Comparison of ENCODE assay signal across 21 cellular contexts in genomic region chr5:78824826-78825225, GRCh38.
A peak's percentile ranks its signal among the peaks of the same experiment; 100 is the strongest.
DNase-seq lines count a peak whose midpoint lies in the region; ATAC-seq and TF ChIP-seq lines count a peak whose summit lies in the region.
"Had no signal": no experiment of that assay in that cellular context is flagged by ENCODE, and none has a peak within 500 bp of the region (broad histone marks: within the 10 kb centered on the region; RNA-seq: fewer than 3 reads in every experiment).

No MANE protein-coding gene starts in this region.

- peak; percentile 59 to 67 for ATAC-seq in right cardiac atrium
- ATAC-seq in GM21528 (IDR thresholded peaks at IDR 0.05; ENCODE audit: low FRiP score, unreplicated experiment): no peak
- ATAC-seq: activated CD8-positive, alpha-beta T cell treated with anti-CD3 and anti-CD28 coated beads for 36 hours; activated T-cell treated with anti-CD3 and anti-CD28 coated beads, Interleukin-2, amount 50 U/mL, for 4 hours had no signal

- no peak overlapping the region for H3K9ac ChIP-seq in KMS-11
- H3K9ac ChIP-seq: BLaER1 treated with 17β-estradiol and CSF1 and Interleukin-3, amounts not matched to agents 10 nM and 100 nM had no signal

- H3K4me3 ChIP-seq in KMS-11 (IDR thresholded peaks at IDR 0.05; ENCODE audit: insufficient read depth, low read depth, low read length) (no peak overlapping the region), astrocyte of the spinal cord (ENCODE audit: low read depth, low read length) (no peak overlapping the region), right cardiac atrium (ENCODE audit: low read length) (no peak overlapping the region), tibial artery (no peak overlapping the region), testis (no peak overlapping the region)
- H3K4me3 ChIP-seq: BLaER1 treated with 17β-estradiol and CSF1 and Interleukin-3, amounts not matched to agents 10 nM and 100 nM had no signal

- no peaks in the 10 kb centered on the region for H3K27me3 ChIP-seq in KMS-11 (ENCODE audit: insufficient read depth, low read depth)
- H3K27me3 ChIP-seq in right cardiac atrium (ENCODE audit: control insufficient read depth, insufficient read depth): no peaks in the 10 kb centered on the region
- H3K27me3 ChIP-seq in tibial artery: no peaks in the 10 kb centered on the region
- no peaks in the 10 kb centered on the region for H3K27me3 ChIP-seq in testis
- H3K27me3 ChIP-seq: BLaER1 treated with 17β-estradiol and CSF1 and Interleukin-3, amounts not matched to agents 10 nM and 100 nM had no signal

- intact Hi-C loops in right cardiac atrium (cut with DNase I): no loop called here
- intact Hi-C loops in tibial artery (cut with DNase I; ENCODE audit: low total_unique reads): no loop called here
- intact Hi-C loops in testis (cut with DNase I; ENCODE audit: low total_unique reads): no loop called here

- WGBS in right cardiac atrium: 38% methylated on average over 2 of the region's 2 CpGs
- WGBS in testis, 2 donors: 42 to 50% methylated on average over 2 of the region's 2 CpGs

- H3K27ac ChIP-seq in KMS-11 (peak overlapping the region; percentile 6; the same call in 1 of the 2 replicates), right cardiac atrium (ENCODE audit: low read length) (no peak overlapping the region), tibial artery (peak overlapping the region; percentile 46 to 49), testis (no peak overlapping the region)
- H3K27ac ChIP-seq: BLaER1 treated with 17β-estradiol and CSF1 and Interleukin-3, amounts not matched to agents 10 nM and 100 nM; VCaP had no signal

- H4K20me1 ChIP-seq in KMS-11 (ENCODE audit: insufficient read depth): no peaks in the 10 kb centered on the region
- H4K20me1 ChIP-seq: BLaER1 treated with 17β-estradiol and CSF1 and Interleukin-3, amounts not matched to agents 10 nM and 100 nM had no signal

- H3K4me2 ChIP-seq in KMS-11: peak overlapping the region; percentile 12; the same call in 1 of the 2 replicates

- H2AFZ ChIP-seq in KMS-11 (ENCODE audit: low read depth): no peak overlapping the region

- no peak for TF ChIP-seq CTCF in KMS-11 (conservative IDR thresholded peaks at IDR 0.05; ENCODE audit: low read depth, low read length)
- TF ChIP-seq CTCF in astrocyte of the spinal cord (IDR thresholded peaks at IDR 0.05; ENCODE audit: low read depth, low read length): no peak
- TF ChIP-seq CTCF in tibial artery (IDR thresholded peaks at IDR 0.05): no peak
- TF ChIP-seq CTCF in testis (IDR thresholded peaks at IDR 0.05): no peak

- DNase-seq in astrocyte of the spinal cord (ENCODE audit: low read depth, low spot score) (peak; percentile 53), right cardiac atrium (no peak), tibial artery (no peak), testis (no peak), NCI-H1105 (lab: John Stamatoyannopoulos, UW) (no peak)
- DNase-seq: activated CD8-positive, alpha-beta T cell treated with anti-CD3 and anti-CD28 coated beads for 36 hours; activated naive CD8-positive, alpha-beta T cell treated with anti-CD3 and anti-CD28 coated beads, Interleukin-2, amount 10 ng/mL, durations not matched to agents 7 days and 5 days; activated T-cell treated with anti-CD3 and anti-CD28 coated beads, Interleukin-2, amount 50 U/mL, for 4 hours; central memory CD4-positive, alpha-beta T cell; effector memory CD4-positive, alpha-beta T cell; foreskin fibroblast; KBM-7; NCI-H1105 treated with DMSO at 0.1 percent for 48 hours; NCI-H2107; NCI-H526; occipital lobe; small intestine had no signal

- in situ Hi-C loops in astrocyte of the spinal cord (cut with HindIII; ENCODE audit: low sequenced_read_pairs): no loop called here

- H3K79me2 ChIP-seq in KMS-11 (ENCODE audit: insufficient read depth, low read depth): no peaks in the 10 kb centered on the region

- H3K4me1 ChIP-seq in KMS-11 (ENCODE audit: low read depth, poor library complexity, severe bottlenecking): peaks cover 40% of the 10 kb centered on the region
- H3K4me1 ChIP-seq in right cardiac atrium (ENCODE audit: control insufficient read depth, insufficient read depth, low read length): peaks cover 1% of the 10 kb centered on the region
- H3K4me1 ChIP-seq in tibial artery: peaks cover 0 to 25% (median 6%) of the 10 kb centered on the region in 4 donors
- H3K4me1 ChIP-seq in testis: no peaks in the 10 kb centered on the region

- no peaks in the 10 kb centered on the region for H3K9me3 ChIP-seq in right cardiac atrium (ENCODE audit: control insufficient read depth, low read length)
- no peaks in the 10 kb centered on the region for H3K9me3 ChIP-seq in tibial artery
- no peaks in the 10 kb centered on the region for H3K9me3 ChIP-seq in testis

- no peaks in the 10 kb centered on the region for H3K36me3 ChIP-seq in KMS-11 (ENCODE audit: insufficient read depth)
- no peaks in the 10 kb centered on the region for H3K36me3 ChIP-seq in tibial artery
- no peaks in the 10 kb centered on the region for H3K36me3 ChIP-seq in testis (ENCODE audit: low read depth, missing control alignments)

- no peak for TF ChIP-seq POLR2A in testis (IDR thresholded peaks at IDR 0.05)

Comparison
In these comparisons a context has a peak if more than half of its experiments do, and no peak if none do; other contexts are left out.
1. H3K27ac ChIP-seq: peak in KMS-11 (single experiment) and tibial artery (2 of 2); none in right cardiac atrium (single experiment) and testis (0 of 2).